8 cellular contexts compared by ENCODE assay signal in the genomic region with DNA sequence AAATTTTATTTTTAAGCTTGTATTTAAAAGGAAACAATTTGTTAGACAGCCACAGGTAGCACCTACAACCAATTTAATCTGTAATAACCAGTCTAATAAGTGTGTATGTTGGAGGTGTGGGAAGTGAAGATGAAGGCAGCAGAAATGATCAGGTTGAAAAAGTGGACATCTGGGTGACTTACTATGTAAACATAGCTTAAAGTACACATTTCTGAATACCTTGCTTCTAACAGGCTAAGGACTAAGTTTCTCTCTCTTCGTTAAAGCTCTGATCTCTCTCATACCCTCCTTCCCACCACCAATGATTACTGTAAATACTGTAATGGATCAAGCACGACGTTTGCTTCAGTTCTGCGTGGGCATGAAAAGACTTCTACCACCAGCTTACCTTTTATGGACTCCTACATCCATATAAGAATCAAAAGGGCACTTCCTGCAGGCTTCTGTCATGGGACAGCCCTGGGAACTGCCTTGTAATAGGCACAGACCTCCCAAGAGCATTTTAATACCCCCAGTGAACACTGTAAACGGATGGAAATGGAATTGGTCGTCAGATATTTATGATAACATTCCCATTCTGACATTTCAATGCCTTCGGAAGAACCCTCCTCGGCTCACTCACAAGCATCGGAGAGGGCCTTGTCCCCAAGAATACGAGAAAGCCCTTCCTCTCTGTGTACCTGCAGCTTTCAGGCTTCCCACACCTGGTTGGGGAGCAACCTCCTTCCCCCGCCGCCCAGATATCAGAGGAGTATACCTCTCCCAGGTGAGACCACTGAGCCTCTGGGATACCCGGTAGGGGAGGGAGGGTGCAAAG. TPM values are rescaled to one million over a fixed set of nuclear protein-coding genes. Genes with fewer than 3 reads are reported as not detected.
DNase-seq lines count a peak whose midpoint lies in the region; ATAC-seq and TF ChIP-seq lines count a peak whose summit lies in the region.

No MANE protein-coding gene starts in this region.

- H3K4me1 Mint-ChIP-seq in CD4-positive, alpha-beta memory T cell, result peaks cover 20 to 39% (median 25%) of the 10 kb centered on the region in 4 donors
- peaks cover 8% of the 10 kb centered on the region for H3K4me1 Mint-ChIP-seq in progenitor cell of endocrine pancreas (ENCODE audit: low read depth)

- peak overlapping the region in 6 of 7 donors; percentile 94 to 98 (median 98) for H3K27ac Mint-ChIP-seq in CD4-positive, alpha-beta memory T cell
- peak overlapping the region; percentile 98 for H3K27ac Mint-ChIP-seq in progenitor cell of endocrine pancreas

- H3K4me3 Mint-ChIP-seq in CD4-positive, alpha-beta memory T cell, result peak overlapping the region; percentile 96 to 99 (median 98)
- peak overlapping the region; percentile 98 for H3K4me3 Mint-ChIP-seq in progenitor cell of endocrine pancreas (ENCODE audit: low read depth)

- intact Hi-C loops in CD4-positive, alpha-beta memory T cell (cut with micrococcal nuclease), result loop anchor here (1.0 kb wide), 2 partner anchors 19 to 210 kb away; a partner anchor contains a TSS

- no peak for DNase-seq in CD4-positive, alpha-beta memory T cell
- DNase-seq in HAP-1 (ENCODE audit: low spot score in 2 of 2), result no peak
- DNase-seq in WERI-Rb-1, result no peak
- DNase-seq in fibroblast of the aortic adventitia (ENCODE audit: low read depth), result peak; percentile 2
- peak; percentile 17 for DNase-seq in progenitor cell of endocrine pancreas (ENCODE audit: low spot score, unreplicated experiment)
- DNase-seq in DMS153 (lab: John Stamatoyannopoulos, UW), result no peak
- DNase-seq in NOMO-1 (lab: John Stamatoyannopoulos, UW; ENCODE audit: unreplicated experiment in 2 of 2), result no peak

- peaks cover 0 to 2% (median 0%) of the 10 kb centered on the region in 8 donors for H3K9me3 Mint-ChIP-seq in CD4-positive, alpha-beta memory T cell
- H3K9me3 Mint-ChIP-seq in progenitor cell of endocrine pancreas (ENCODE audit: low read depth), result no peaks in the 10 kb centered on the region

- peaks cover 16 to 24% of the 10 kb centered on the region in 2 donors for H3K36me3 Mint-ChIP-seq in CD4-positive, alpha-beta memory T cell
- H3K36me3 Mint-ChIP-seq in progenitor cell of endocrine pancreas (ENCODE audit: insufficient read depth), result peaks cover 4% of the 10 kb centered on the region

- H3K27ac ChIP-seq in CD4-positive, alpha-beta memory T cell (ENCODE audit: low read depth, low read length), result peak overlapping the region; percentile 84
- H3K27ac ChIP-seq in WERI-Rb-1, result peak overlapping the region; percentile 76

- POLR2A ChIA-PET in CD4-positive, alpha-beta memory T cell (lab: Charles Lee; ENCODE audit: partially characterized antibody), result interaction anchor here (1.0 to 4.9 kb wide), 3 partner anchors 19 to 211 kb away, joined by 4 to 42 read pairs (median 6); a partner anchor contains a TSS

- in situ Hi-C loops in HAP-1 (cut with MboI; ENCODE audit: low sequenced_read_pairs), result no loop called here

- H3K27me3 Mint-ChIP-seq in CD4-positive, alpha-beta memory T cell, result no peaks in the 10 kb centered on the region
- no peaks in the 10 kb centered on the region for H3K27me3 Mint-ChIP-seq in progenitor cell of endocrine pancreas

- TF ChIP-seq CTCF in WERI-Rb-1 (IDR thresholded peaks at IDR 0.05; ENCODE audit: low read depth, low read length) (no peak), fibroblast of the aortic adventitia (IDR thresholded peaks at IDR 0.05; ENCODE audit: insufficient read depth, low read length) (no peak), progenitor cell of endocrine pancreas (IDR thresholded peaks at IDR 0.05; ENCODE audit: unreplicated experiment) (no peak)

- H3K4me3 ChIP-seq in CD4-positive, alpha-beta memory T cell (ENCODE audit: low read length in 2 of 2), result peak overlapping the region; percentile 76 to 78
- H3K4me3 ChIP-seq in HAP-1 (peak overlapping the region; percentile 89), WERI-Rb-1 (ENCODE audit: low read depth, low read length) (peak overlapping the region; percentile 93), fibroblast of the aortic adventitia (ENCODE audit: low read depth, low read length) (peak overlapping the region; percentile 100)

- CTCF ChIA-PET in CD4-positive, alpha-beta memory T cell (lab: Charles Lee; ENCODE audit: partially characterized antibody), result interaction anchor here (0.9 to 1.6 kb wide), 5 partner anchors 17 to 155 kb away, joined by 3 to 4 read pairs (median 3); no protein-coding TSS in a partner anchor

- H3K4me1 ChIP-seq in CD4-positive, alpha-beta memory T cell (ENCODE audit: insufficient read depth, low read length), result peaks cover 17% of the 10 kb centered on the region
- peaks cover 13% of the 10 kb centered on the region for H3K4me1 ChIP-seq in HAP-1

- no peaks in the 10 kb centered on the region for H3K9me3 ChIP-seq in CD4-positive, alpha-beta memory T cell (ENCODE audit: control insufficient read depth in 1 of 2, low read length in 2 of 2)
- H3K9me3 ChIP-seq in HAP-1 (no peaks in the 10 kb centered on the region), WERI-Rb-1 (ENCODE audit: severe bottlenecking) (no peaks in the 10 kb centered on the region)

- ATAC-seq in GM21423 (IDR thresholded peaks at IDR 0.05; ENCODE audit: unreplicated experiment), result no peak

- no peaks in the 10 kb centered on the region for H3K27me3 ChIP-seq in CD4-positive, alpha-beta memory T cell (ENCODE audit: insufficient read depth, low read length)
- H3K27me3 ChIP-seq in HAP-1 (ENCODE audit: low read depth) (no peaks in the 10 kb centered on the region), WERI-Rb-1 (ENCODE audit: insufficient read depth, low read depth, severe bottlenecking) (no peaks in the 10 kb centered on the region)

- peaks cover under 1% of the 10 kb centered on the region for H3K36me3 ChIP-seq in CD4-positive, alpha-beta memory T cell (ENCODE audit: insufficient read depth, low read length)
- H3K36me3 ChIP-seq in HAP-1 (replicated peaks) (peaks cover 7% of the 10 kb centered on the region; the same call in 1 of the 2 replicates), WERI-Rb-1 (peaks cover 21% of the 10 kb centered on the region)

RNA-seq across cellular contexts. Expression of a gene that starts 0.7 kb away (rescaled TPM):
- total RNA-seq in CD4-positive, alpha-beta memory T cell, result 10 to 100 TPM; 17.9 to 18.8 TPM
- 10 to 100 TPM; 10.7 to 14.0 TPM for polyA plus RNA-seq in CD4-positive, alpha-beta memory T cell
- total RNA-seq in fibroblast of the aortic adventitia (ENCODE audit: low replicate concordance) (33.4 and 50.7 TPM in 2 replicates), progenitor cell of endocrine pancreas (27.3 and 28.2 TPM in 2 replicates)

RNA-seq across cellular contexts. Expression of a gene that starts 19.6 kb away (rescaled TPM):
- total RNA-seq in CD4-positive, alpha-beta memory T cell, result 1 to 10 TPM; 8.1 to 8.4 TPM
- polyA plus RNA-seq in CD4-positive, alpha-beta memory T cell, result under 1 TPM in 1 of 2 donors, not detected in 1; 1.00 TPM
- total RNA-seq in fibroblast of the aortic adventitia (ENCODE audit: low replicate concordance), result 4.9 and 5.2 TPM in 2 replicates
- total RNA-seq in progenitor cell of endocrine pancreas, result 22.6 and 27.2 TPM in 2 replicates

RNA-seq across cellular contexts. Expression of a gene that starts 32.6 kb away (rescaled TPM):
- not detected for total RNA-seq in CD4-positive, alpha-beta memory T cell
- under 1 TPM; 0.21 to 0.31 TPM for polyA plus RNA-seq in CD4-positive, alpha-beta memory T cell
- 0.18 TPM in 1 of 2 replicates, not detected in the other for total RNA-seq in fibroblast of the aortic adventitia (ENCODE audit: low replicate concordance)
- 0.69 and 0.86 TPM in 2 replicates for total RNA-seq in progenitor cell of endocrine pancreas

Comparison
In these comparisons a context has a peak if more than half of its experiments do, and no peak if none do; other contexts are left out.
1. DNase-seq: peak in fibroblast of the aortic adventitia (single experiment) and progenitor cell of endocrine pancreas (single experiment); none in CD4-positive, alpha-beta memory T cell (0 of 5), HAP-1 (0 of 2), WERI-Rb-1 (single experiment), DMS153 (single experiment) and NOMO-1 (0 of 2).
2. Peak in every context shown above with its lines, with median percentiles within 50 percentile points of each other: H3K4me3 ChIP-seq.